Comparison of ENCODE assay signal across 16 cellular contexts in genomic region chr15:65979316-65979715, GRCh38.
A peak's percentile ranks its signal among the peaks of the same experiment; 100 is the strongest.
DNase-seq lines count a peak whose midpoint lies in the region; ATAC-seq, FAIRE-seq and TF ChIP-seq lines count a peak whose summit lies in the region.
"Had no signal": no experiment of that assay in that cellular context is flagged by ENCODE, and none has a peak within 500 bp of the region (broad histone marks: within the 10 kb centered on the region; RNA-seq: fewer than 3 reads in every experiment).

No MANE protein-coding gene starts in this region.

- H3K4me3 ChIP-seq in breast epithelium = no peak overlapping the region
- H3K4me3 ChIP-seq: cardiac muscle cell, thyroid gland had no signal

- no peaks in the 10 kb centered on the region for H3K36me3 ChIP-seq in breast epithelium
- H3K36me3 ChIP-seq: cardiac muscle cell, thyroid gland had no signal

- no peaks in the 10 kb centered on the region for H3K9me3 ChIP-seq in breast epithelium
- H3K9me3 ChIP-seq: thyroid gland had no signal

- no peaks in the 10 kb centered on the region for H3K4me1 ChIP-seq in breast epithelium

- CTCF ChIA-PET in MCF 10A (lab: Yijun Ruan, JAX) = interaction anchor here (1.5 to 1.6 kb wide), 2 partner anchors 22 to 303 kb away, joined by 5 to 7 read pairs; no protein-coding TSS in a partner anchor

- H3K9me3 Mint-ChIP-seq in MCF 10A (ENCODE audit: unreplicated experiment) = no peaks in the 10 kb centered on the region

- FAIRE-seq in urothelium cell line (lab: Jason Lieb, UNC) = peak; percentile 68

- POLR2A ChIA-PET in MCF 10A (lab: Yijun Ruan, JAX) = interaction anchor here (0.9 to 1.2 kb wide), 3 partner anchors 12 to 309 kb away, joined by 3 to 4 read pairs (median 3); no protein-coding TSS in a partner anchor

- DNase-seq in MCF 10A (ENCODE audit: unreplicated experiment) (peak; percentile 29), breast epithelium (ENCODE audit: low spot score in 2 of 2) (no peak), NCI-H2171 (lab: John Stamatoyannopoulos, UW) (peak; percentile 20), epithelial cell of prostate (ENCODE audit: low read depth, low spot score) (peak; percentile 18), urothelium cell line (ENCODE audit: low spot score) (no peak), NCI-H146 (lab: John Stamatoyannopoulos, UW) (no peak)
- no peak for DNase-seq in stimulated activated CD4-positive, alpha-beta T cell treated with anti-CD3 and anti-CD28 coated beads, Interleukin-15, amount 100 ng/mL, for 24 hours
- DNase-seq: activated CD8-positive, alpha-beta T cell treated with anti-CD3 and anti-CD28 coated beads, Interleukin-2, amount 10 ng/mL, durations not matched to agents 7 days and 5 days; activated naive CD4-positive, alpha-beta T cell; HCEC 1CT; NCI-H1105 treated with DMSO at 0.1 percent for 48 hours; NCI-H526 treated with DMSO at 0.1 percent for 48 hours; T1000; thyroid gland had no signal

- intact Hi-C loops in MCF 10A (cut with micrococcal nuclease) (no loop called here), breast epithelium (cut with DNase I; ENCODE audit: low total_unique reads) (no loop called here)

- TF ChIP-seq CTCF in MCF 10A (IDR thresholded peaks at IDR 0.05; ENCODE audit: unreplicated experiment) (no peak), breast epithelium (IDR thresholded peaks at IDR 0.05) (no peak)

- H3K4me3 Mint-ChIP-seq in MCF 10A (ENCODE audit: unreplicated experiment) = no peak overlapping the region
- H3K4me3 Mint-ChIP-seq: activated CD8-positive, alpha-beta T cell treated with anti-CD3 and anti-CD28 coated beads, Interleukin-2, amount 10 ng/mL, durations not matched to agents 7 days and 5 days had no signal

- no peaks in the 10 kb centered on the region for H3K4me1 Mint-ChIP-seq in MCF 10A (ENCODE audit: insufficient read depth, unreplicated experiment)

- H3K27ac ChIP-seq in breast epithelium (no peak overlapping the region), epithelial cell of prostate (no peak overlapping the region)
- H3K27ac ChIP-seq: cardiac muscle cell, thyroid gland had no signal

- peaks cover 0 to 24% of the 10 kb centered on the region in 2 donors for H3K27me3 ChIP-seq in breast epithelium
- H3K27me3 ChIP-seq: thyroid gland had no signal

- H3K27me3 Mint-ChIP-seq in MCF 10A (ENCODE audit: insufficient read depth, unreplicated experiment) = peaks cover 23% of the 10 kb centered on the region

- H3K36me3 Mint-ChIP-seq in MCF 10A (ENCODE audit: insufficient read depth, unreplicated experiment) = no peaks in the 10 kb centered on the region

- H3K27ac Mint-ChIP-seq in MCF 10A (ENCODE audit: low read depth, unreplicated experiment) = no peak overlapping the region
- H3K27ac Mint-ChIP-seq: activated CD8-positive, alpha-beta T cell treated with anti-CD3 and anti-CD28 coated beads, Interleukin-2, amount 10 ng/mL, durations not matched to agents 7 days and 5 days had no signal

- no TSS peak for BruUV-seq in MCF 10A (replicated peaks; lab: Mats Ljungman, UMichigan)

- TF ChIP-seq POLR2A in breast epithelium (IDR thresholded peaks at IDR 0.05) = no peak

- ATAC-seq in HG02642 (IDR thresholded peaks at IDR 0.05; ENCODE audit: poor library complexity, unreplicated experiment) = no peak
- ATAC-seq: activated CD8-positive, alpha-beta T cell treated with anti-CD3 and anti-CD28 coated beads, Interleukin-2, amount 10 ng/mL, durations not matched to agents 7 days and 5 days had no signal

Comparison
In these comparisons a context has a peak if more than half of its experiments do, and no peak if none do; other contexts are left out.
1. DNase-seq: peak in MCF 10A (single experiment), NCI-H2171 (single experiment) and epithelial cell of prostate (single experiment); none in breast epithelium (0 of 2), urothelium cell line (single experiment), stimulated activated CD4-positive, alpha-beta T cell treated with anti-CD3 and anti-CD28 coated beads, Interleukin-15, amount 100 ng/mL, for 24 hours (single experiment) and NCI-H146 (single experiment).